In genomic region chr4:123466080-123466785, GRCh38 we compare ENCODE assay signal across 18 cellular contexts.
"Had no signal": no experiment of that assay in that cellular context is flagged by ENCODE, and none has a peak within 500 bp of the region (broad histone marks: within the 10 kb centered on the region; RNA-seq: fewer than 3 reads in every experiment).

No MANE protein-coding gene starts in this region.

- H3K9me3 Mint-ChIP-seq: natural killer cell treated with Interleukin-12 subunit alpha and Interleukin-12 subunit beta and Interleukin-15 and Interleukin-18, amount 100 ng/mL, for 72 hours; stimulated activated naive B cell treated with anti-CD40 and anti-IgM and Interleukin-4, amounts not matched to agents 10 μg/mL and 1 μg/mL and 100 μg/mL, for 72 hours; type B pancreatic cell had no signal

- H3K27me3 Mint-ChIP-seq: stimulated activated naive B cell treated with anti-CD40 and anti-IgM and Interleukin-4, amounts not matched to agents 10 μg/mL and 1 μg/mL and 100 μg/mL, for 72 hours had no signal

- ATAC-seq: left colon; left ventricle myocardium superior; natural killer cell treated with Interleukin-12 subunit alpha and Interleukin-12 subunit beta and Interleukin-15 and Interleukin-18, amount 100 ng/mL, for 72 hours; sciatic nerve; stimulated activated naive B cell treated with anti-CD40 and anti-IgM and Interleukin-4, amounts not matched to agents 10 μg/mL and 1 μg/mL and 100 μg/mL, for 72 hours had no signal

- DNase-seq: cortex of kidney; dorsolateral prefrontal cortex; effector CD8-positive, alpha-beta T cell; foreskin melanocyte; head of caudate nucleus; kidney; left colon; left ventricle myocardium superior; mesenchymal stem cell; midbrain; spleen; stimulated activated CD4-positive, alpha-beta T cell treated with anti-CD3 and anti-CD28 coated beads, Interleukin-15, amount 100 ng/mL, for 24 hours; stimulated activated CD4-positive, alpha-beta T cell treated with anti-CD3 and anti-CD28 coated beads, Interleukin-1b, Interleukin-23, amount 100 ng/mL, for 48 hours; stimulated activated CD4-positive, alpha-beta T cell treated with anti-CD3 and anti-CD28 coated beads, Interleukin-4, amount 100 ng/mL, for 24 hours; stimulated activated naive B cell treated with anti-CD40 and anti-IgM and Interleukin-4, amounts not matched to agents 10 μg/mL and 1 μg/mL and 100 μg/mL, for 72 hours had no signal

- H3K27ac Mint-ChIP-seq: stimulated activated naive B cell treated with anti-CD40 and anti-IgM and Interleukin-4, amounts not matched to agents 10 μg/mL and 1 μg/mL and 100 μg/mL, for 72 hours; type B pancreatic cell had no signal

- H3K4me3 Mint-ChIP-seq: natural killer cell treated with Interleukin-12 subunit alpha and Interleukin-12 subunit beta and Interleukin-15 and Interleukin-18, amount 100 ng/mL, for 72 hours; stimulated activated naive B cell treated with anti-CD40 and anti-IgM and Interleukin-4, amounts not matched to agents 10 μg/mL and 1 μg/mL and 100 μg/mL, for 72 hours; type B pancreatic cell had no signal

- H3K36me3 Mint-ChIP-seq: natural killer cell treated with Interleukin-12 subunit alpha and Interleukin-12 subunit beta and Interleukin-15 and Interleukin-18, amount 100 ng/mL, for 72 hours; stimulated activated naive B cell treated with anti-CD40 and anti-IgM and Interleukin-4, amounts not matched to agents 10 μg/mL and 1 μg/mL and 100 μg/mL, for 72 hours; type B pancreatic cell had no signal
